In the genomic region with DNA sequence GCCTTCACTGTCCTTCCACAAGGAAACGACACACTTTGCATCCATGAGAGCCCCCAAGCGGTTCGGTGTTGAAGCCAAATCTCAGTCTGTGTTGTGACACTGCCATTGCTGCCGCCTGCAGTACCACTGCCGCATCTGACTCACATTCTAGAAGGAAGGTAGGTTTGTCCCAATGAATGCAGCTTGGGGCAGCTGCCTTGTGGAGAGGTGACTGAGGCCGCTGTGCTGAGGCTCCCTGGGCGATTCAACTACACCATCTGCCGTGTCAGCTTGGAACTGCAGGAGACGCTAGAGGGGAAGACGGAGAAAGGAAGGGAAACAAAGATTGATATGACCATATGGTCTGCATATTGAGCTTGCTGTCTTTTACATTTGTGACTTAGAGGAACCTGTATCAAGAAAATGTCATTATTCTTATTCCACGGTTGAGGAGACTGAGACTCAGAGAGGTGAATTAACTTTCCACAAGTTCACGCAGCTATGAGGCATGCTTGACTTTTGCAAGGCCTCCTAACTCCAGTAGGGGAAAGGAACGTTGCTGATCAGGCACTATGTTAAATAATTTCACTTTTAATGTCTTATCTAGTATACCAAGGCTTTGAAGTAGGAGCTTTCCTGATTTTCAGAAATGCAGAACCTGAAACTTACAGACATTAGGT, we compare ENCODE assay signal across 1 cellular context.
TF ChIP-seq lines count a peak whose summit lies in the region.

No MANE protein-coding gene starts in this region.

TF ChIP-seq in HepG2, 621 proteins besides CTCF, POLR2A, EP300 and RAD21 (continued from another document and continues in another):
- TF ChIP-seq ZNF407 (CRISPR knock-in tag; IDR thresholded peaks at IDR 0.05; ENCODE audit: not compliant biosample characterization) = no peak
- no peak for TF ChIP-seq ZNF746 (CRISPR knock-in tag; IDR thresholded peaks at IDR 0.05)
- TF ChIP-seq REPIN1 (CRISPR knock-in tag; IDR thresholded peaks at IDR 0.05; ENCODE audit: borderline replicate concordance, low read depth) = peak; percentile 60; the same call in 1 of the 2 replicates
- TF ChIP-seq ZFP90 (CRISPR knock-in tag; IDR thresholded peaks at IDR 0.05; ENCODE audit: borderline replicate concordance) = no peak
- TF ChIP-seq ZNF367 (CRISPR knock-in tag; IDR thresholded peaks at IDR 0.05; ENCODE audit: borderline replicate concordance) = no peak
- TF ChIP-seq HDAC2 (CRISPR knock-in tag; IDR thresholded peaks at IDR 0.05) = peak; percentile 47; the same call in 1 of the 2 replicates
- TF ChIP-seq MXI1 (IDR thresholded peaks at IDR 0.05; ENCODE audit: borderline replicate concordance, low read depth, low read length) = peak; percentile 36; the same call in 1 of the 3 replicates
- TF ChIP-seq HIC2 (CRISPR knock-in tag; IDR thresholded peaks at IDR 0.05; ENCODE audit: low read depth) = no peak
- peak; percentile 54 for TF ChIP-seq ZNF687 (CRISPR knock-in tag; IDR thresholded peaks at IDR 0.05)
- no peak for TF ChIP-seq ZNF883 (CRISPR knock-in tag; IDR thresholded peaks at IDR 0.05; ENCODE audit: not compliant biosample characterization)
- peak; percentile 19; the same call in 1 of the 2 replicates for TF ChIP-seq HOXA3 (CRISPR knock-in tag; IDR thresholded peaks at IDR 0.05)
- no peak for TF ChIP-seq EEA1 (CRISPR knock-in tag; IDR thresholded peaks at IDR 0.05; ENCODE audit: borderline replicate concordance)
- TF ChIP-seq IRF1 (CRISPR knock-in tag; IDR thresholded peaks at IDR 0.05; ENCODE audit: low read depth) = no peak
- TF ChIP-seq ELK4 (CRISPR knock-in tag; IDR thresholded peaks at IDR 0.05; ENCODE audit: borderline replicate concordance) = no peak
- TF ChIP-seq ZBTB40 (IDR thresholded peaks at IDR 0.05) = no peak
- no peak for TF ChIP-seq ZBTB40 (CRISPR knock-in tag; IDR thresholded peaks at IDR 0.05)
- peak; percentile 61; the same call in 1 of the 2 replicates for TF ChIP-seq GFI1 (CRISPR knock-in tag; IDR thresholded peaks at IDR 0.05; ENCODE audit: borderline replicate concordance)
- no peak for TF ChIP-seq ZNF772 (CRISPR knock-in tag; IDR thresholded peaks at IDR 0.05)
- TF ChIP-seq ZNF761 (CRISPR knock-in tag; conservative IDR thresholded peaks at IDR 0.05) = 0 out of 2 replicates have a peak, but pooled peaks have one; percentile 29
- peak; percentile 51; the same call in 1 of the 2 replicates for TF ChIP-seq ZNF775 (CRISPR knock-in tag; IDR thresholded peaks at IDR 0.05; ENCODE audit: borderline replicate concordance)
- TF ChIP-seq FOSL2 (CRISPR knock-in tag; IDR thresholded peaks at IDR 0.05) = peak; percentile 70
- TF ChIP-seq ZNF350 (CRISPR knock-in tag; IDR thresholded peaks at IDR 0.05; ENCODE audit: borderline replicate concordance, low read depth) = 0 out of 2 replicates have a peak, but pooled peaks have one; percentile 31
